ENCODE assay signal across 14 cellular contexts in the genomic region with DNA sequence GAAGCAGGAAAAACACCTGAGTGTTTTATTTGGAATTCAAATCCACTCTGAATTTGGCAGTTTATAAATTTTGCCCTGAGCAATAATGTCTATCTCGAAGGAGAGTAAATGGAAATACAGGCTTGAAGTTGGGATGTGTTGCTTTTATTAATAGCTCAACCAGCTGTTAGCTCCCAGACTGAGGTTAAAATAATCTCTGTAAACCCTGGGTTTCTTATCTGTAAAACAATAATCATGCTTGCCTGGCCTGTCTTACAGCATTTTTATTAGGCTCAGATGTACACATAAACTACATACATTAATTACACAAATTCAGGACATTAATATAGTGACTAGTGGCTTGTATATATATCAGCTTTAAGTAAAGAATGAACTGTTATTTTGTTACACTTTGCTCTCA.
DNase-seq lines count a peak whose midpoint lies in the region; ATAC-seq and TF ChIP-seq lines count a peak whose summit lies in the region.
"Had no signal": no experiment of that assay in that cellular context is flagged by ENCODE, and none has a peak within 500 bp of the region (broad histone marks: within the 10 kb centered on the region; RNA-seq: fewer than 3 reads in every experiment).

No MANE protein-coding gene starts in this region.

- POLR2A ChIA-PET in MCF 10A (lab: Yijun Ruan, JAX), result interaction anchor here (0.7 to 1.7 kb wide), 5 partner anchors 10 to 29 kb away, joined by 3 to 6 read pairs (median 5); no protein-coding TSS in a partner anchor

- H3K4me1 Mint-ChIP-seq in MCF 10A (ENCODE audit: insufficient read depth, unreplicated experiment) (peaks cover 15% of the 10 kb centered on the region), osteocyte (ENCODE audit: unreplicated experiment) (peaks cover 33% of the 10 kb centered on the region)
- peaks cover 36% of the 10 kb centered on the region for H3K4me1 Mint-ChIP-seq in activated T-cell treated with anti-CD3 and anti-CD28 coated beads, Interleukin-2, amount 50 U/mL, for 72 hours (ENCODE audit: low read depth)

- no peak overlapping the region for H3K4me2 ChIP-seq in mammary epithelial cell (ENCODE audit: insufficient read depth, low read depth, low read length)

- H3K9me3 Mint-ChIP-seq in MCF 10A (ENCODE audit: unreplicated experiment), result peaks cover 8% of the 10 kb centered on the region
- peaks cover 7% of the 10 kb centered on the region for H3K9me3 Mint-ChIP-seq in osteocyte (ENCODE audit: unreplicated experiment)
- peaks cover 2 to 3% of the 10 kb centered on the region in 2 donors for H3K9me3 Mint-ChIP-seq in activated T-cell treated with anti-CD3 and anti-CD28 coated beads, Interleukin-2, amount 50 U/mL, for 72 hours
- H3K9me3 Mint-ChIP-seq: naive thymus-derived CD8-positive, alpha-beta T cell had no signal

- H3K4me3 Mint-ChIP-seq in MCF 10A (ENCODE audit: unreplicated experiment) (no peak overlapping the region), osteocyte (ENCODE audit: unreplicated experiment) (no peak overlapping the region)
- H3K4me3 Mint-ChIP-seq in activated T-cell treated with anti-CD3 and anti-CD28 coated beads, Interleukin-2, amount 50 U/mL, for 72 hours, result no peak overlapping the region
- H3K4me3 Mint-ChIP-seq: naive thymus-derived CD8-positive, alpha-beta T cell had no signal

- no peaks in the 10 kb centered on the region for H3K27me3 Mint-ChIP-seq in MCF 10A (ENCODE audit: insufficient read depth, unreplicated experiment)
- H3K27me3 Mint-ChIP-seq in osteocyte (ENCODE audit: unreplicated experiment), result no peaks in the 10 kb centered on the region
- no peaks in the 10 kb centered on the region for H3K27me3 Mint-ChIP-seq in activated T-cell treated with anti-CD3 and anti-CD28 coated beads, Interleukin-2, amount 50 U/mL, for 72 hours (ENCODE audit: low read depth)
- H3K27me3 Mint-ChIP-seq: naive thymus-derived CD8-positive, alpha-beta T cell had no signal

- H3K27ac Mint-ChIP-seq in MCF 10A (ENCODE audit: low read depth, unreplicated experiment), result peak overlapping the region; percentile 36
- H3K27ac Mint-ChIP-seq in osteocyte (ENCODE audit: unreplicated experiment), result peak overlapping the region; percentile 77
- H3K27ac Mint-ChIP-seq in activated T-cell treated with anti-CD3 and anti-CD28 coated beads, Interleukin-2, amount 50 U/mL, for 72 hours, result no peak overlapping the region

- TF ChIP-seq CTCF in MCF 10A (IDR thresholded peaks at IDR 0.05; ENCODE audit: unreplicated experiment), result no peak
- no peak for TF ChIP-seq CTCF in mammary epithelial cell (conservative IDR thresholded peaks at IDR 0.05 in 1 of 2, IDR thresholded peaks at IDR 0.05 in 1 of 2; ENCODE audit: extremely low read depth in 1 of 2, insufficient read depth in 1 of 2, low read depth in 1 of 2, low read length in 2 of 2)
- no peak for TF ChIP-seq CTCF in osteocyte (IDR thresholded peaks at IDR 0.05)
- no peak for TF ChIP-seq CTCF in upper lobe of left lung (IDR thresholded peaks at IDR 0.05)

- H3K27me3 ChIP-seq in mammary epithelial cell (ENCODE audit: insufficient read depth, low read length) (no peaks in the 10 kb centered on the region), duodenal mucosa (ENCODE audit: control insufficient read depth in 1 of 2, insufficient read depth in 2 of 2, low read length in 2 of 2) (no peaks in the 10 kb centered on the region), upper lobe of left lung (no peaks in the 10 kb centered on the region)

- WGBS in mammary epithelial cell (ENCODE audit: low coverage, missing lambda C conversion rate), result 14% methylated on average over 1 of the region's 1 CpG
- WGBS in upper lobe of left lung, 2 donors, result 52 to 61% methylated on average over 1 of the region's 1 CpG

- H4K20me1 ChIP-seq in mammary epithelial cell (ENCODE audit: insufficient read depth, low read length), result no peaks in the 10 kb centered on the region

- ATAC-seq in upper lobe of left lung (ENCODE audit: low FRiP score in 2 of 2), result no peak
- no peak for ATAC-seq in activated T-cell treated with anti-CD3 and anti-CD28 coated beads, Interleukin-2, amount 50 U/mL, for 72 hours (replicated peaks in 1 of 2)
- ATAC-seq: naive thymus-derived CD8-positive, alpha-beta T cell had no signal

- H3K9ac ChIP-seq in mammary epithelial cell (ENCODE audit: insufficient read depth, low read length) (no peak overlapping the region), duodenal mucosa (ENCODE audit: low read depth in 1 of 2, low read length in 2 of 2) (peak overlapping the region; percentile 8 to 36)

- BruUV-seq in MCF 10A (replicated peaks; lab: Mats Ljungman, UMichigan) (no TSS peak), mammary epithelial cell (replicated peaks; lab: Mats Ljungman, UMichigan) (no TSS peak)

- in situ Hi-C loops in mammary epithelial cell (cut with MboI; ENCODE audit: low sequenced_read_pairs in 2 of 2), result no loop called here

- CTCF ChIA-PET in MCF 10A (lab: Yijun Ruan, JAX) (interaction anchor here (0.6 to 2.6 kb wide), 8 partner anchors 9 to 774 kb away, joined by 3 to 10 read pairs (median 3); no protein-coding TSS in a partner anchor), mammary epithelial cell (lab: Charles Lee; ENCODE audit: low non-redundant PET) (no interaction called here)

- H3K4me1 ChIP-seq in mammary epithelial cell (ENCODE audit: insufficient read depth, low read length) (no peaks in the 10 kb centered on the region), duodenal mucosa (ENCODE audit: control insufficient read depth in 1 of 2, insufficient read depth in 2 of 2, low read length in 2 of 2) (peaks cover 35 to 51% of the 10 kb centered on the region in 2 donors), upper lobe of left lung (peaks cover 13 to 47% (median 18%) of the 10 kb centered on the region in 4 donors)

- peaks cover 20% of the 10 kb centered on the region for H3K36me3 Mint-ChIP-seq in MCF 10A (ENCODE audit: insufficient read depth, unreplicated experiment)
- peaks cover 8% of the 10 kb centered on the region for H3K36me3 Mint-ChIP-seq in osteocyte (ENCODE audit: unreplicated experiment)
- peaks cover 9 to 18% of the 10 kb centered on the region in 2 donors for H3K36me3 Mint-ChIP-seq in activated T-cell treated with anti-CD3 and anti-CD28 coated beads, Interleukin-2, amount 50 U/mL, for 72 hours (ENCODE audit: insufficient read depth in 2 of 2)

- H3K36me3 ChIP-seq in mammary epithelial cell (ENCODE audit: insufficient read depth, low read length), result no peaks in the 10 kb centered on the region
- peaks cover 0 to 5% of the 10 kb centered on the region in 2 donors for H3K36me3 ChIP-seq in duodenal mucosa (ENCODE audit: control insufficient read depth in 1 of 2, insufficient read depth in 2 of 2, low read length in 2 of 2)
- H3K36me3 ChIP-seq in upper lobe of left lung, result no peaks in the 10 kb centered on the region

- TF ChIP-seq EP300 in upper lobe of left lung (IDR thresholded peaks at IDR 0.05), result no peak

- TF ChIP-seq POLR2A in upper lobe of left lung (IDR thresholded peaks at IDR 0.05), result no peak

- H3K27ac ChIP-seq in mammary epithelial cell (ENCODE audit: insufficient read depth, low read depth, low read length) (no peak overlapping the region), duodenal mucosa (ENCODE audit: low read depth, low read length) (no peak overlapping the region), upper lobe of left lung (peak overlapping the region in 3 of 4 donors; percentile 2 to 40 (median 26))
- H3K27ac ChIP-seq: 22Rv1 had no signal

- DNase-seq in MCF 10A (ENCODE audit: unreplicated experiment) (no peak), mammary epithelial cell (no peak), osteocyte (ENCODE audit: extremely low spot score, unreplicated experiment) (no peak), upper lobe of left lung (no peak), DMS153 treated with DMSO at 0.1 percent for 48 hours (lab: John Stamatoyannopoulos, UW; ENCODE audit: unreplicated experiment) (no peak), NCI-H226 (no peak)
- no peak for DNase-seq in activated T-cell treated with anti-CD3 and anti-CD28 coated beads, Interleukin-2, amount 50 U/mL, for 72 hours
- DNase-seq: activated CD4-positive, CD25-positive, alpha-beta regulatory T cell treated with anti-CD3 and anti-CD28 coated beads, Interleukin-2, amount 50 U/mL, for 72 hours; naive thymus-derived CD8-positive, alpha-beta T cell; NCI-H187; stimulated activated CD4-positive, alpha-beta T cell treated with anti-CD3 and anti-CD28 coated beads, Interleukin-1b, Interleukin-23, amount 100 ng/mL, for 48 hours; T-helper 2 cell had no signal

- peaks cover 91% of the 10 kb centered on the region for H3K79me2 ChIP-seq in mammary epithelial cell (ENCODE audit: insufficient read depth, low read length)

- dilution Hi-C loops in mammary epithelial cell (cut with HindIII; ENCODE audit: low sequenced_read_pairs), result no loop called here

- H3K4me3 ChIP-seq in mammary epithelial cell (replicated peaks in 1 of 3; ENCODE audit: insufficient read depth in 1 of 3, low read depth in 2 of 3, low read length in 3 of 3) (no peak overlapping the region), duodenal mucosa (ENCODE audit: low read depth in 1 of 2, low read length in 2 of 2) (no peak overlapping the region), upper lobe of left lung (no peak overlapping the region)

- H3K9me3 ChIP-seq in mammary epithelial cell (replicated peaks; ENCODE audit: insufficient read depth, low read length), result no peaks in the 10 kb centered on the region
- no peaks in the 10 kb centered on the region for H3K9me3 ChIP-seq in duodenal mucosa (ENCODE audit: control insufficient read depth in 1 of 2, low read length in 2 of 2)
- no peaks in the 10 kb centered on the region for H3K9me3 ChIP-seq in upper lobe of left lung

- intact Hi-C loops in MCF 10A (cut with micrococcal nuclease), result no loop called here
- intact Hi-C loops in mammary epithelial cell (cut with micrococcal nuclease), result no loop called here

- H2AFZ ChIP-seq in mammary epithelial cell (ENCODE audit: low read depth, low read length), result no peak overlapping the region

Comparison
In these comparisons a context has a peak if more than half of its experiments do, and no peak if none do; other contexts are left out.
1. H3K27ac ChIP-seq: peak in upper lobe of left lung (3 of 4); none in mammary epithelial cell (single experiment) and duodenal mucosa (single experiment).